Comparison of ENCODE assay signal across 9 cellular contexts in genomic region chr4:2797545-2798305, GRCh38. TPM values are rescaled to one million over a fixed set of nuclear protein-coding genes. Genes with fewer than 3 reads are reported as not detected.
DNase-seq lines count a peak whose midpoint lies in the region; ATAC-seq and TF ChIP-seq lines count a peak whose summit lies in the region.
"Had no signal": no experiment of that assay in that cellular context is flagged by ENCODE, and none has a peak within 500 bp of the region (broad histone marks: within the 10 kb centered on the region; RNA-seq: fewer than 3 reads in every experiment).

No MANE protein-coding gene starts in this region.

- in situ Hi-C loops in mammary epithelial cell (cut with MboI; ENCODE audit: low sequenced_read_pairs in 2 of 2), result no loop called here

- TF ChIP-seq POLR2A in vagina (IDR thresholded peaks at IDR 0.05), result no peak

- H3K27ac ChIP-seq in mammary epithelial cell (ENCODE audit: insufficient read depth, low read depth, low read length) (no peak overlapping the region), adipose tissue (ENCODE audit: low read depth, low read length) (peak overlapping the region; percentile 62), vagina (peak overlapping the region; percentile 90)
- H3K27ac ChIP-seq: cardiac muscle cell had no signal

- H3K4me1 ChIP-seq in mammary epithelial cell (ENCODE audit: insufficient read depth, low read length) (peaks cover 38% of the 10 kb centered on the region), mucosa of descending colon (ENCODE audit: low read depth) (peaks cover 70% of the 10 kb centered on the region), vagina (peaks cover 90% of the 10 kb centered on the region)

- H3K4me3 ChIP-seq in mammary epithelial cell (replicated peaks in 1 of 3; ENCODE audit: insufficient read depth in 1 of 3, low read depth in 2 of 3, low read length in 3 of 3) (no peak overlapping the region), mucosa of descending colon (no peak overlapping the region), vagina (no peak overlapping the region)
- H3K4me3 ChIP-seq: cardiac muscle cell had no signal

- no peak overlapping the region for H3K4me2 ChIP-seq in mammary epithelial cell (ENCODE audit: insufficient read depth, low read depth, low read length)

- DNase-seq in MCF 10A (ENCODE audit: unreplicated experiment) (no peak), mammary epithelial cell (no peak), mucosa of descending colon (peak; percentile 13 to 66 (median 41)), vagina (ENCODE audit: extremely low spot score in 2 of 2) (no peak), AG08395 (ENCODE audit: low spot score) (no peak), nucleus accumbens (lab: John Stamatoyannopoulos, UW) (no peak), NCI-H1417 treated with DMSO at 0.1 percent for 48 hours (lab: John Stamatoyannopoulos, UW) (no peak)

- no peak overlapping the region for H3K9ac ChIP-seq in mammary epithelial cell (ENCODE audit: insufficient read depth, low read length)

- no peak overlapping the region for H2AFZ ChIP-seq in mammary epithelial cell (ENCODE audit: low read depth, low read length)

- no peak for ATAC-seq in mucosa of descending colon

- H3K9me3 Mint-ChIP-seq in MCF 10A (ENCODE audit: unreplicated experiment), result no peaks in the 10 kb centered on the region

- no peaks in the 10 kb centered on the region for H3K9me3 ChIP-seq in mammary epithelial cell (replicated peaks; ENCODE audit: insufficient read depth, low read length)
- no peaks in the 10 kb centered on the region for H3K9me3 ChIP-seq in mucosa of descending colon
- H3K9me3 ChIP-seq in vagina, result no peaks in the 10 kb centered on the region

- POLR2A ChIA-PET in MCF 10A (lab: Yijun Ruan, JAX), result interaction anchor here (0.6 to 3.7 kb wide), 10 partner anchors 9 to 204 kb away, joined by 3 to 19 read pairs (median 4); partner anchors contain the start of genes ADD1 and TNIP2

- H3K79me2 ChIP-seq in mammary epithelial cell (ENCODE audit: insufficient read depth, low read length), result no peaks in the 10 kb centered on the region

- intact Hi-C loops in MCF 10A (cut with micrococcal nuclease) (no loop called here), mammary epithelial cell (cut with micrococcal nuclease) (no loop called here), mucosa of descending colon (cut with DNase I, micrococcal nuclease) (no loop called here), vagina (cut with DNase I) (no loop called here)

- H3K4me3 Mint-ChIP-seq in MCF 10A (ENCODE audit: unreplicated experiment), result peak overlapping the region; percentile 16

- no peaks in the 10 kb centered on the region for H4K20me1 ChIP-seq in mammary epithelial cell (ENCODE audit: insufficient read depth, low read length)

- peak overlapping the region; percentile 89 for H3K27ac Mint-ChIP-seq in MCF 10A (ENCODE audit: low read depth, unreplicated experiment)

- no peaks in the 10 kb centered on the region for H3K27me3 ChIP-seq in mammary epithelial cell (ENCODE audit: insufficient read depth, low read length)
- no peaks in the 10 kb centered on the region for H3K27me3 ChIP-seq in vagina
- H3K27me3 ChIP-seq: cardiac muscle cell had no signal

- WGBS in mammary epithelial cell (ENCODE audit: low coverage, missing lambda C conversion rate), result 49% methylated on average over 23 of the region's 23 CpGs
- 34 to 44% (median 39%) methylated on average over 23 of the region's 23 CpGs for WGBS in adipose tissue, 3 donors

- H3K36me3 Mint-ChIP-seq in MCF 10A (ENCODE audit: insufficient read depth, unreplicated experiment), result no peaks in the 10 kb centered on the region

- BruUV-seq in MCF 10A (replicated peaks; lab: Mats Ljungman, UMichigan) (no TSS peak), mammary epithelial cell (replicated peaks; lab: Mats Ljungman, UMichigan) (no TSS peak)

- H3K36me3 ChIP-seq in mammary epithelial cell (ENCODE audit: insufficient read depth, low read length), result no peaks in the 10 kb centered on the region
- H3K36me3 ChIP-seq in mucosa of descending colon (ENCODE audit: low read depth), result no peaks in the 10 kb centered on the region
- no peaks in the 10 kb centered on the region for H3K36me3 ChIP-seq in vagina
- H3K36me3 ChIP-seq: cardiac muscle cell had no signal

- dilution Hi-C loops in mammary epithelial cell (cut with HindIII; ENCODE audit: low sequenced_read_pairs), result no loop called here

- peaks cover 69% of the 10 kb centered on the region for H3K4me1 Mint-ChIP-seq in MCF 10A (ENCODE audit: insufficient read depth, unreplicated experiment)

- no peaks in the 10 kb centered on the region for H3K27me3 Mint-ChIP-seq in MCF 10A (ENCODE audit: insufficient read depth, unreplicated experiment)

- TF ChIP-seq CTCF in MCF 10A (IDR thresholded peaks at IDR 0.05; ENCODE audit: unreplicated experiment), result no peak
- TF ChIP-seq CTCF in mammary epithelial cell (conservative IDR thresholded peaks at IDR 0.05 in 1 of 2, IDR thresholded peaks at IDR 0.05 in 1 of 2; ENCODE audit: extremely low read depth in 1 of 2, insufficient read depth in 1 of 2, low read depth in 1 of 2, low read length in 2 of 2), result no peak
- TF ChIP-seq CTCF in mucosa of descending colon (IDR thresholded peaks at IDR 0.05), result no peak
- no peak for TF ChIP-seq CTCF in vagina (IDR thresholded peaks at IDR 0.05)

- CTCF ChIA-PET in MCF 10A (lab: Yijun Ruan, JAX), result interaction anchor here (0.9 to 1.7 kb wide), 3 partner anchors 34 to 81 kb away, joined by 3 to 4 read pairs (median 3); no protein-coding TSS in a partner anchor
- CTCF ChIA-PET in mammary epithelial cell (lab: Charles Lee; ENCODE audit: low non-redundant PET), result no interaction called here

RNA-seq across cellular contexts. Expression of gene SH3BP2, which starts 4.8 kb away (rescaled TPM):
- total RNA-seq in MCF 10A (2022) (48.4 and 57.9 TPM in 2 replicates), mammary epithelial cell (10 to 100 TPM; 14.4 to 26.7 TPM), mucosa of descending colon (10 to 100 TPM; 48.1 to 75.3 (median 73.0) TPM), vagina (102 TPM)
- polyA plus RNA-seq in mammary epithelial cell (8.4 TPM), adipose tissue (10 to 100 TPM; 12.0 to 37.1 (median 24.5) TPM)
- 12.4 TPM for polyA minus RNA-seq in mammary epithelial cell

RNA-seq across cellular contexts. Expression of gene TNIP2, which starts 41.6 kb away (rescaled TPM):
- total RNA-seq in MCF 10A (2022) (40.5 and 46.1 TPM in 2 replicates), mammary epithelial cell (10 to 100 TPM; 21.8 to 32.5 TPM), mucosa of descending colon (10 to 100 TPM; 50.3 to 51.5 (median 51.2) TPM), vagina (57.0 TPM)
- polyA plus RNA-seq in mammary epithelial cell (22.9 TPM), adipose tissue (10 to 100 TPM; 18.2 to 52.9 (median 52.5) TPM)
- 10.9 TPM for polyA minus RNA-seq in mammary epithelial cell

RNA-seq across cellular contexts. Expression of gene ADD1, which starts 45.9 kb away (rescaled TPM):
- total RNA-seq in MCF 10A (2022) (131 and 161 TPM in 2 replicates), mammary epithelial cell (100 to 1,000 TPM; 112 to 167 TPM), mucosa of descending colon (100 to 1,000 TPM; 201 to 373 (median 261) TPM), vagina (228 TPM)
- polyA plus RNA-seq in mammary epithelial cell (94.4 TPM), adipose tissue (100 to 1,000 TPM in 2 of 3 donors, 10 to 100 TPM in 1; 66.5 to 270 (median 154) TPM)
- 232 TPM for polyA minus RNA-seq in mammary epithelial cell

Comparison
In these comparisons a context has a peak if more than half of its experiments do, and no peak if none do; other contexts are left out.
1. DNase-seq: peak in mucosa of descending colon (3 of 3); none in MCF 10A (single experiment), mammary epithelial cell (single experiment), vagina (0 of 2), AG08395 (single experiment), nucleus accumbens (0 of 56) and NCI-H1417 treated with DMSO at 0.1 percent for 48 hours (single experiment).